Comparison of ENCODE assay signal across 9 cellular contexts in the genomic region with DNA sequence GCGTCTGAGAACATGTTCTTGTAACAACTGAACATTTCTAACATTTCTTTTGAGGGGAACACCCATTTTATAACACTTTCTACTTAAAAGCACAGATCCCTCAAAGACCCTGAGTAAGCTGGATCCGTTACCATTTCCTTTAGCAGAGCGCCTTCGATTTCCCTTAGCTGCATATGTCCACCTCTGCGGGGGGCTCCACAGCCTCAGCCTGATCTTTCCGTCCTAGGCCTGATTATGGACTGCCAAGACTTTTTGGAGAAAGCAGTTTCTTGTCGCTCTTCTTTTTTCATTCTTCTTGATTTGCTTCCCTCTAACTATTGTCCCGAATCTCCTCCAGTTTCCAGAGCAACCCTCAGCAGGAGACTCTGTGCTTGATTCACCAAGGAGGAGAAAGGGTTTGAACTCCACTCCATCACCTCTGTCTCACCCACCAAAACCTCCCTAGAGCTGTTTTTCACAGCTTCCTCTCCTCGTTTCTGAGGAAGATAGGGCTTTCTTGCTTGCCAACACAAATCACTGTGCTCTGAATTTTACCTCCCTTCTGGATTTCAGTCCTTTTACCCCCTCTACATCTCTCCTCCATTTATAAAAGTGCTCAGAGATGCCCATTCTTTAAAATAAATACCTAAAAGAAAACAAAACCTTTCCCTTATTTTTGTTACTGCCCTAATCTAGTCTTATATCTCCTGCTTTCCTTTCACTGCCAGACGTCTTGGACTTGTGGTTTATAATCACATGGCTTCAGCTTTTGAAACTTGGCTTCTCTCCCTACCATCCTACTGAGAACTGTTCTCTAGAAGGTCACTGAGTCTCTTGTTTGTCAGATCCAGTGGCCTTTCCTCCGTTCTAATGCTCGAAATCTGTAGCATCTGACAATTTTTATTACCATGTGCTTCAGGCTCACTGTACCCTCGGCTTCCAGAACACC. TPM values are rescaled to one million over a fixed set of nuclear protein-coding genes. Genes with fewer than 3 reads are reported as not detected.
DNase-seq lines count a peak whose midpoint lies in the region; ATAC-seq and TF ChIP-seq lines count a peak whose summit lies in the region.
"Had no signal": no experiment of that assay in that cellular context is flagged by ENCODE, and none has a peak within 500 bp of the region (broad histone marks: within the 10 kb centered on the region; RNA-seq: fewer than 3 reads in every experiment).

No MANE protein-coding gene starts in this region.

- no peak overlapping the region for H3K4ac ChIP-seq in neuronal stem cell (ENCODE audit: low read length)

- DNase-seq in AG04450 (ENCODE audit: low read depth, low spot score) (no peak), NB4 (ENCODE audit: low read depth) (peak; percentile 16), erythroblast (lab: John Stamatoyannopoulos, UW) (peak; percentile 65 to 83), neuronal stem cell (ENCODE audit: low spot score) (no peak), NAMALWA (ENCODE audit: low spot score) (no peak), SW480 (ENCODE audit: low spot score) (no peak)
- DNase-seq in stimulated activated CD4-positive, alpha-beta T cell treated with anti-CD3 and anti-CD28 coated beads, Interleukin-12 subunit alpha, Interleukin-12 subunit beta, amount 100 ng/mL, for 4 hours = no peak
- DNase-seq: activated CD4-positive, alpha-beta memory T cell treated with anti-CD3 and anti-CD28 coated beads for 36 hours had no signal

- H2BK12ac ChIP-seq in neuronal stem cell (ENCODE audit: low read length) = no peak overlapping the region

- no peak overlapping the region for H3K18ac ChIP-seq in neuronal stem cell (ENCODE audit: low read length)

- peak overlapping the region; percentile 79 for H2AFZ ChIP-seq in neuronal stem cell (ENCODE audit: low read length)

- H2BK120ac ChIP-seq in neuronal stem cell (ENCODE audit: low read depth, low read length) = no peak overlapping the region

- no peak overlapping the region for H4K8ac ChIP-seq in neuronal stem cell (ENCODE audit: low read depth, low read length)

- no peak overlapping the region for H3K14ac ChIP-seq in neuronal stem cell (ENCODE audit: low read length)

- H3K4me2 ChIP-seq in neuronal stem cell (ENCODE audit: insufficient read depth, low read length, poor library complexity, severe bottlenecking) = no peak overlapping the region

- TF ChIP-seq POLR2A in NB4 (IDR thresholded peaks at IDR 0.05; ENCODE audit: extremely low read depth, insufficient read length) (no peak), erythroblast (IDR thresholded peaks at IDR 0.05; ENCODE audit: low read length) (peak; percentile 36)

- no peaks in the 10 kb centered on the region for H3K36me3 ChIP-seq in neuronal stem cell (replicated peaks in 1 of 2; ENCODE audit: control insufficient read depth in 2 of 2, insufficient read depth in 2 of 2, low read length in 2 of 2)

- H3K27ac ChIP-seq in AG04450 (ENCODE audit: low read depth, low read length) = peak overlapping the region; percentile 58
- H3K27ac ChIP-seq in neuronal stem cell (replicated peaks; ENCODE audit: low read length) = no peak overlapping the region

- H4K91ac ChIP-seq in neuronal stem cell (ENCODE audit: low read depth, low read length, poor library complexity) = no peak overlapping the region

- no peak overlapping the region for H2AK5ac ChIP-seq in neuronal stem cell (ENCODE audit: low read depth, low read length)

- H3K4me3 ChIP-seq in AG04450 (ENCODE audit: low read depth, low read length) (no peak overlapping the region), NB4 (ENCODE audit: low read depth, low read length) (no peak overlapping the region), neuronal stem cell (ENCODE audit: low read length in 2 of 2) (no peak overlapping the region)

- H3K9me3 ChIP-seq in AG04450 (ENCODE audit: control insufficient read depth, insufficient read depth, low read length) (no peaks in the 10 kb centered on the region), neuronal stem cell (replicated peaks in 1 of 2; ENCODE audit: control insufficient read depth in 2 of 2, insufficient read depth in 1 of 2, low read depth in 1 of 2, low read length in 2 of 2) (no peaks in the 10 kb centered on the region)

- no CpG with 5 or more reads among the region's 13 CpGs for WGBS in neuronal stem cell (ENCODE audit: extremely low coverage in 2 of 2, insufficient read length in 2 of 2, insufficient replicate concordance in 1 of 2), 2 donors

- no peak overlapping the region for H2BK15ac ChIP-seq in neuronal stem cell (ENCODE audit: low read length)

- no peak overlapping the region for H3K9ac ChIP-seq in neuronal stem cell (ENCODE audit: low read depth, low read length, poor library complexity)

- H2BK5ac ChIP-seq in neuronal stem cell (ENCODE audit: low read length) = no peak overlapping the region

- H3K4me1 ChIP-seq in neuronal stem cell (ENCODE audit: control insufficient read depth in 2 of 2, insufficient read depth in 1 of 2, low read depth in 1 of 2, low read length in 2 of 2) = peaks cover 4 to 10% of the 10 kb centered on the region in 2 donors

- no peaks in the 10 kb centered on the region for H3K27me3 ChIP-seq in AG04450 (ENCODE audit: control insufficient read depth, insufficient read depth, low read length)
- no peaks in the 10 kb centered on the region for H3K27me3 ChIP-seq in neuronal stem cell (ENCODE audit: control insufficient read depth in 3 of 3, insufficient read depth in 3 of 3, low read depth in 1 of 3, low read length in 3 of 3)

- TF ChIP-seq CTCF in AG04450 (IDR thresholded peaks at IDR 0.05; ENCODE audit: low read depth, low read length) (no peak; the same call in 1 of the 2 replicates), NB4 (IDR thresholded peaks at IDR 0.05; ENCODE audit: low read depth, low read length) (no peak)

- no peaks in the 10 kb centered on the region for H3K79me1 ChIP-seq in neuronal stem cell (ENCODE audit: low read depth, low read length)

- ATAC-seq in HG03520 (IDR thresholded peaks at IDR 0.05; ENCODE audit: unreplicated experiment) = no peak

- POLR2A ChIA-PET in AG04450 (lab: Yijun Ruan, JAX) = no interaction called here

- CTCF ChIA-PET in AG04450 (lab: Charles Lee) = interaction anchor here (0.6 kb wide), 1 partner anchor 372 kb away, joined by 5 read pairs; no protein-coding TSS in a partner anchor

- H3K23ac ChIP-seq in neuronal stem cell (ENCODE audit: low read depth, low read length, poor library complexity) = no peak overlapping the region

RNA-seq across cellular contexts. Expression of gene ZRANB1, which starts 30.5 kb away (rescaled TPM):
- polyA plus RNA-seq in AG04450 (2011; rRNA removed) = 29.9 and 36.9 TPM in 2 replicates
- 31.0 and 39.2 TPM in 2 replicates for polyA minus RNA-seq in AG04450 (2011; rRNA and poly(A)+ RNA removed)
- 13.4 TPM for polyA plus RNA-seq in neuronal stem cell (2013, experiment 1 of 2)
- polyA plus RNA-seq in neuronal stem cell (2013, experiment 2 of 2) = 14.2 TPM

Comparison
In these comparisons a context has a peak if more than half of its experiments do, and no peak if none do; other contexts are left out.
1. DNase-seq: peak in NB4 (single experiment) and erythroblast (2 of 2); none in AG04450 (single experiment), neuronal stem cell (single experiment), NAMALWA (single experiment), SW480 (single experiment) and stimulated activated CD4-positive, alpha-beta T cell treated with anti-CD3 and anti-CD28 coated beads, Interleukin-12 subunit alpha, Interleukin-12 subunit beta, amount 100 ng/mL, for 4 hours (single experiment).